Comparison of ENCODE assay signal across 38 cellular contexts in the genomic region with DNA sequence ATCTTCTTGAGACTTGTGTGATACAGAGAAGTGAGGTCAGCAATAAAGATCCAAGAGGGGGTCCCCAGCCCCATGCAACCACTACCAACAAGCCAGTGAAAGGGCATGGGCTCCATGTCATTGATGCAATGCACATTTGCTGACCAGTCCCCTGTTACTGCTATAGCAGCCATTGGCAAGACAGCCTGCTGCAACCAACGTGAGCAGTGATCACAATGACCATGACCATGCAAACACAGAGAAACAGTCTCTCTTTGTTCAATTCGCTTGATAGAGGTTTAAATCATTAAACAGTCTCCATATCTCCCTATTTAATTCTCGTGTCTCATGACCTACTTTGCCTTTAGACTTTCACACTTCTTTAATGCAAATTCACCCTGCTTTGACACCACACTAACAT. TPM values are rescaled to one million over a fixed set of nuclear protein-coding genes. Genes with fewer than 3 reads are reported as not detected.
"Had no signal": no experiment of that assay in that cellular context is flagged by ENCODE, and none has a peak within 500 bp of the region (broad histone marks: within the 10 kb centered on the region; RNA-seq: fewer than 3 reads in every experiment).

No MANE protein-coding gene starts in this region.

- H3K36me3 ChIP-seq: MG63 had no signal

- ATAC-seq: activated naive CD4-positive, alpha-beta T cell treated with anti-CD3 and anti-CD28 coated beads, Interleukin-2, amount 50 U/mL, for 72 hours; activated naive CD8-positive, alpha-beta T cell treated with anti-CD3 and anti-CD28 coated beads, Interleukin-2, amount 50 U/mL, for 24 hours; activated T-cell treated with anti-CD3 and anti-CD28 coated beads, Interleukin-2, amount 50 U/mL, for 4 hours; Right ventricle myocardium inferior had no signal

- H3K4me3 ChIP-seq: MG63, PC-9 had no signal

- H3K4me2 ChIP-seq: PC-9 had no signal

- H3K27ac Mint-ChIP-seq: activated B cell treated with CpG ODN at 0.5 μM for 24 hours; activated CD4-positive, alpha-beta memory T cell treated with anti-CD3 and anti-CD28 coated beads for 36 hours; activated naive CD4-positive, alpha-beta T cell treated with anti-CD3 and anti-CD28 coated beads for 36 hours; activated naive CD4-positive, alpha-beta T cell treated with anti-CD3 and anti-CD28 coated beads, Interleukin-2, amount 50 U/mL, for 72 hours; activated naive CD8-positive, alpha-beta T cell treated with anti-CD3 and anti-CD28 coated beads, Interleukin-2, amount 50 U/mL, for 24 hours; activated T-helper 1 cell treated with anti-CD3 and anti-CD28 coated beads, Interleukin-12 subunit alpha, Interleukin-12 subunit beta, Interleukin-2, Interleukin-4 antibody, amounts not matched to agents 30 ng/mL and 10 ng/mL and 1 ng/mL, durations not matched to agents 14 hours and 24 hours and 36 hours; brain had no signal

- H3K9me3 Mint-ChIP-seq: activated B cell treated with CpG ODN at 0.5 μM for 24 hours; activated CD4-positive, alpha-beta memory T cell treated with anti-CD3 and anti-CD28 coated beads for 36 hours; activated naive CD4-positive, alpha-beta T cell treated with anti-CD3 and anti-CD28 coated beads for 36 hours; activated naive CD4-positive, alpha-beta T cell treated with anti-CD3 and anti-CD28 coated beads, Interleukin-2, amount 50 U/mL, for 72 hours; activated naive CD8-positive, alpha-beta T cell treated with anti-CD3 and anti-CD28 coated beads, Interleukin-2, amount 50 U/mL, for 24 hours; activated T-cell treated with anti-CD3 and anti-CD28 coated beads, Interleukin-2, amount 50 U/mL, for 4 hours; activated T-helper 1 cell treated with anti-CD3 and anti-CD28 coated beads, Interleukin-12 subunit alpha, Interleukin-12 subunit beta, Interleukin-2, Interleukin-4 antibody, amounts not matched to agents 30 ng/mL and 10 ng/mL and 1 ng/mL, durations not matched to agents 14 hours and 24 hours and 36 hours had no signal

- H3K9me3 ChIP-seq: MG63 had no signal

- H3K27ac ChIP-seq: PC-9, RWPE1, VCaP had no signal

- H3K27me3 ChIP-seq: MG63 had no signal

- H3K4me3 Mint-ChIP-seq: activated B cell treated with CpG ODN at 0.5 μM for 24 hours; activated CD4-positive, alpha-beta memory T cell treated with anti-CD3 and anti-CD28 coated beads for 36 hours; activated naive CD4-positive, alpha-beta T cell treated with anti-CD3 and anti-CD28 coated beads for 36 hours; activated naive CD8-positive, alpha-beta T cell treated with anti-CD3 and anti-CD28 coated beads, Interleukin-2, amount 50 U/mL, for 24 hours; activated T-cell treated with anti-CD3 and anti-CD28 coated beads, Interleukin-2, amount 50 U/mL, for 4 hours; activated T-helper 1 cell treated with anti-CD3 and anti-CD28 coated beads, Interleukin-12 subunit alpha, Interleukin-12 subunit beta, Interleukin-2, Interleukin-4 antibody, amounts not matched to agents 30 ng/mL and 10 ng/mL and 1 ng/mL, durations not matched to agents 14 hours and 24 hours and 36 hours; brain had no signal

- H3K36me3 Mint-ChIP-seq: activated CD4-positive, alpha-beta memory T cell treated with anti-CD3 and anti-CD28 coated beads for 36 hours; activated naive CD4-positive, alpha-beta T cell treated with anti-CD3 and anti-CD28 coated beads, Interleukin-2, amount 50 U/mL, for 72 hours; brain had no signal

- H2AFZ ChIP-seq: PC-9 had no signal

- H3K4me1 Mint-ChIP-seq: activated B cell treated with CpG ODN at 0.5 μM for 24 hours; activated naive CD8-positive, alpha-beta T cell treated with anti-CD3 and anti-CD28 coated beads, Interleukin-2, amount 50 U/mL, for 24 hours; brain had no signal

- DNase-seq: activated B cell treated with CpG ODN at 0.5 μM for 24 hours; activated CD4-positive, alpha-beta memory T cell treated with anti-CD3 and anti-CD28 coated beads for 36 hours; activated CD4-positive, alpha-beta T cell treated with anti-CD3 and anti-CD28 coated beads for 4 hours; activated CD4-positive, alpha-beta T cell treated with anti-CD3 and anti-CD28 coated beads, Interleukin-2, amount 50 U/mL, for 1 hour; activated CD4-positive, CD25-positive, alpha-beta regulatory T cell treated with anti-CD3 and anti-CD28 coated beads, Interleukin-2, amount 50 U/mL, for 72 hours; activated CD8-positive, alpha-beta memory T cell treated with anti-CD3 and anti-CD28 coated beads, Interleukin-2, amount 50 U/mL, for 4 hours; activated gamma-delta T cell treated with Interleukin-2 at 50 U/mL for 16 hours; activated naive CD4-positive, alpha-beta T cell treated with anti-CD3 and anti-CD28 coated beads for 36 hours; activated naive CD8-positive, alpha-beta T cell treated with anti-CD3 and anti-CD28 coated beads, Interleukin-2, amount 50 U/mL, for 24 hours; activated T-cell treated with anti-CD3 and anti-CD28 coated beads for 4 hours; activated T-cell treated with anti-CD3 and anti-CD28 coated beads, Interleukin-2, amount 50 U/mL, for 4 hours; cerebellar nuclear complex; Kasumi-1; KBM-7; MG63; MV-4-11; NCI-H1092; NCI-H1436 treated with DMSO at 0.1 percent for 48 hours; NCI-H1694 treated with DMSO at 0.1 percent for 48 hours; NCI-H2029; NCI-H345; NCI-H524 treated with DMSO at 0.1 percent for 48 hours; NCI-H748 treated with DMSO at 0.1 percent for 48 hours; NK-92 treated with Interleukin-12 subunit alpha and Interleukin-12 subunit beta, amount 100 ng/mL, for 24 hours; PC-9; SIG-M5; SW 1271; T-helper 1 cell; T-helper 2 cell; T-helper 9 cell had no signal

RNA-seq across cellular contexts. Expression of a gene that starts 30.0 kb away (rescaled TPM):
- total RNA-seq: activated B cell treated with CpG ODN at 0.5 μM for 24 hours; activated CD4-positive, alpha-beta memory T cell treated with anti-CD3 and anti-CD28 coated beads for 36 hours; activated naive CD4-positive, alpha-beta T cell treated with anti-CD3 and anti-CD28 coated beads for 36 hours; activated naive CD4-positive, alpha-beta T cell treated with anti-CD3 and anti-CD28 coated beads, Interleukin-2, amount 50 U/mL, for 72 hours; activated T-cell treated with anti-CD3 and anti-CD28 coated beads, Interleukin-2, amount 50 U/mL, for 4 hours; activated T-helper 1 cell treated with anti-CD3 and anti-CD28 coated beads, Interleukin-12 subunit alpha, Interleukin-12 subunit beta, Interleukin-2, Interleukin-4 antibody, amounts not matched to agents 30 ng/mL and 10 ng/mL and 1 ng/mL, durations not matched to agents 14 hours and 24 hours and 36 hours; bronchial epithelial cell; OCI-LY7; PC-9; Right ventricle myocardium inferior had no signal
